17 cellular contexts compared by ENCODE assay signal in genomic region chr4:94408549-94409374, GRCh38. TPM values are rescaled to one million over a fixed set of nuclear protein-coding genes. Genes with fewer than 3 reads are reported as not detected.
A peak's percentile ranks its signal among the peaks of the same experiment; 100 is the strongest.
DNase-seq lines count a peak whose midpoint lies in the region; ATAC-seq, FAIRE-seq and TF ChIP-seq lines count a peak whose summit lies in the region.
"Had no signal": no experiment of that assay in that cellular context is flagged by ENCODE, and none has a peak within 500 bp of the region (broad histone marks: within the 10 kb centered on the region; RNA-seq: fewer than 3 reads in every experiment).

No MANE protein-coding gene starts in this region.

- H3K27me3 ChIP-seq in neural progenitor cell: no peaks in the 10 kb centered on the region
- H3K27me3 ChIP-seq: Peyer's patch had no signal

- no peak for TF ChIP-seq RAD21 in A549 (conservative IDR thresholded peaks at IDR 0.05 in 1 of 2, IDR thresholded peaks at IDR 0.05 in 1 of 2)

- no peaks in the 10 kb centered on the region for H4K20me1 ChIP-seq in neural progenitor cell (ENCODE audit: low read depth)

- no peak for ATAC-seq in A549
- ATAC-seq in WTC11: peak; percentile 61; the same call in 1 of the 2 replicates
- no peak for ATAC-seq in HG03097 (IDR thresholded peaks at IDR 0.05; ENCODE audit: low FRiP score, unreplicated experiment)
- ATAC-seq: T-helper 17 cell had no signal

- TF ChIP-seq CTCF in A549 (IDR thresholded peaks at IDR 0.05) (no peak), WTC11 (IDR thresholded peaks at IDR 0.05) (no peak), fibroblast of villous mesenchyme (IDR thresholded peaks at IDR 0.05; ENCODE audit: insufficient read depth, low read depth, low read length) (no peak), neural progenitor cell (IDR thresholded peaks at IDR 0.05) (no peak), RWPE1 (conservative IDR thresholded peaks at IDR 0.05; ENCODE audit: low read depth) (no peak)

- 79% methylated on average over 5 of the region's 5 CpGs for WGBS in A549 (ENCODE audit: missing lambda C conversion rate)

- no peaks in the 10 kb centered on the region for H3K9me3 ChIP-seq in A549
- no peaks in the 10 kb centered on the region for H3K9me3 ChIP-seq in neural progenitor cell (ENCODE audit: low read depth)
- H3K9me3 ChIP-seq: Peyer's patch had no signal

- peaks cover 20% of the 10 kb centered on the region for H3K4me1 Mint-ChIP-seq in WTC11
- H3K4me1 Mint-ChIP-seq in neural progenitor cell: peaks cover 8% of the 10 kb centered on the region

- CTCF ChIA-PET in A549 (lab: Yijun Ruan, JAX): interaction anchor here (0.8 to 1.9 kb wide), 5 partner anchors 13 to 212 kb away, joined by 3 to 9 read pairs (median 5); no protein-coding TSS in a partner anchor
- CTCF ChIA-PET in WTC11 (lab: Charles Lee): no interaction called here
- CTCF ChIA-PET in RWPE1 (lab: Yijun Ruan, JAX): interaction anchor here (1.3 kb wide), 1 partner anchor 43 kb away, joined by 3 read pairs; the partner anchor contains the start of gene PDLIM5

- H3K4me3 Mint-ChIP-seq in WTC11 (no peak overlapping the region), neural progenitor cell (no peak overlapping the region)
- H3K4me3 Mint-ChIP-seq: T-helper 17 cell had no signal

- DNase-seq in A549 (ENCODE audit: low read depth in 1 of 2, low spot score in 1 of 2) (no peak), WTC11 (ENCODE audit: low spot score) (no peak), fibroblast of villous mesenchyme (ENCODE audit: low read depth) (peak; percentile 95), neural progenitor cell (ENCODE audit: low spot score) (no peak), substantia nigra (lab: John Stamatoyannopoulos, UW) (no peak), RWPE1 (ENCODE audit: low spot score) (no peak)
- no peak for DNase-seq in stimulated activated CD4-positive, alpha-beta T cell treated with anti-CD3 and anti-CD28 coated beads, Interleukin-2, amount 100 ng/mL, for 24 hours
- DNase-seq: activated CD4-positive, alpha-beta T cell treated with anti-CD3 and anti-CD28 coated beads for 4 hours; activated T-cell treated with anti-CD3 and anti-CD28 coated beads, Interleukin-2, amount 50 U/mL, for 1 hour; Karpas-422; NCI-H1694 treated with DMSO at 0.1 percent for 48 hours; NCI-H774; Peyer's patch; stimulated activated naive CD4-positive, alpha-beta T cell treated with Interleukin-2 at 50 U/mL for 16 hours; T-helper 17 cell had no signal

- H3K9me3 Mint-ChIP-seq in WTC11: no peaks in the 10 kb centered on the region
- no peaks in the 10 kb centered on the region for H3K9me3 Mint-ChIP-seq in neural progenitor cell

- H3K9ac ChIP-seq in neural progenitor cell: no peak overlapping the region

- peak overlapping the region; percentile 27 for H2AFZ ChIP-seq in neural progenitor cell (replicated peaks)

- no peak overlapping the region for H3K4me3 ChIP-seq in A549
- no peak overlapping the region for H3K4me3 ChIP-seq in fibroblast of villous mesenchyme (ENCODE audit: low read depth, low read length)
- H3K4me3 ChIP-seq in neural progenitor cell: no peak overlapping the region
- H3K4me3 ChIP-seq: Peyer's patch had no signal

- no peak overlapping the region for H3K27ac Mint-ChIP-seq in WTC11
- no peak overlapping the region for H3K27ac Mint-ChIP-seq in neural progenitor cell
- H3K27ac Mint-ChIP-seq: T-helper 17 cell had no signal

- H3K27ac ChIP-seq in A549: peak overlapping the region; percentile 70 to 79; a peak in 5 of 6 replicates
- no peak overlapping the region for H3K27ac ChIP-seq in neural progenitor cell
- H3K27ac ChIP-seq in substantia nigra (ENCODE audit: low read depth, low read length, poor library complexity, severe bottlenecking): no peak overlapping the region
- H3K27ac ChIP-seq in RWPE1: no peak overlapping the region
- H3K27ac ChIP-seq: Peyer's patch had no signal

- FAIRE-seq in A549 (lab: Jason Lieb, UNC): no peak
- FAIRE-seq: keratinocyte had no signal

- no peak for TF ChIP-seq POLR2A in A549 (IDR thresholded peaks at IDR 0.05; ENCODE audit: low read length)

- no peaks in the 10 kb centered on the region for H3K36me3 ChIP-seq in neural progenitor cell
- H3K36me3 ChIP-seq: Peyer's patch had no signal

- no peaks in the 10 kb centered on the region for H3F3A ChIP-seq in neural progenitor cell (ENCODE audit: low read depth)

- no peaks in the 10 kb centered on the region for H3K79me2 ChIP-seq in neural progenitor cell (ENCODE audit: low read depth)

- no peak for TF ChIP-seq EP300 in A549 (IDR thresholded peaks at IDR 0.05)

- H3K27me3 Mint-ChIP-seq in WTC11 (ENCODE audit: low read depth): no peaks in the 10 kb centered on the region; the same call in 1 of the 2 replicates
- no peaks in the 10 kb centered on the region for H3K27me3 Mint-ChIP-seq in neural progenitor cell (ENCODE audit: insufficient read depth, low read depth)

- POLR2A ChIA-PET in A549 (lab: Yijun Ruan, JAX) (no interaction called here), WTC11 (lab: Charles Lee) (no interaction called here), RWPE1 (lab: Yijun Ruan, JAX; ENCODE audit: low non-redundant PET) (no interaction called here)

- no peak overlapping the region for H3K4me2 ChIP-seq in A549
- H3K4me2 ChIP-seq in neural progenitor cell: no peak overlapping the region

- peaks cover 62% of the 10 kb centered on the region for H3K4me1 ChIP-seq in A549
- peaks cover 5% of the 10 kb centered on the region for H3K4me1 ChIP-seq in neural progenitor cell
- H3K4me1 ChIP-seq: Peyer's patch had no signal

- H3K36me3 Mint-ChIP-seq in WTC11 (no peaks in the 10 kb centered on the region), neural progenitor cell (no peaks in the 10 kb centered on the region)

TF ChIP-seq in A549, 52 proteins besides CTCF, POLR2A, EP300 and RAD21:
- TF ChIP-seq JUNB (IDR thresholded peaks at IDR 0.05) (no peak), E2F6 (IDR thresholded peaks at IDR 0.05; ENCODE audit: borderline replicate concordance, low read depth) (no peak), MAZ (IDR thresholded peaks at IDR 0.05; ENCODE audit: borderline replicate concordance, low read depth, low read length) (no peak), SREBF2 (IDR thresholded peaks at IDR 0.05) (no peak), CHD2 (IDR thresholded peaks at IDR 0.05; ENCODE audit: low read length, partially characterized antibody) (no peak)
TF ChIP-seq in A549: peak in this region for 0.

TF ChIP-seq in WTC11, 78 proteins besides CTCF, POLR2A, EP300 and RAD21:
- no peak for TF ChIP-seq FOXP4 (CRISPR knock-in tag; IDR thresholded peaks at IDR 0.05)
- no peak for TF ChIP-seq CREM (CRISPR knock-in tag; IDR thresholded peaks at IDR 0.05)
- no peak for TF ChIP-seq EMX1 (CRISPR knock-in tag; IDR thresholded peaks at IDR 0.05)
- TF ChIP-seq ESRRA (CRISPR knock-in tag; IDR thresholded peaks at IDR 0.05; ENCODE audit: borderline replicate concordance): no peak
- TF ChIP-seq ATF3 (CRISPR knock-in tag; conservative IDR thresholded peaks at IDR 0.05): no peak
- no peak for TF ChIP-seq GRHL2 (CRISPR knock-in tag; IDR thresholded peaks at IDR 0.05; ENCODE audit: insufficient replicate concordance, severe bottlenecking)
- TF ChIP-seq E2F1 (CRISPR knock-in tag; IDR thresholded peaks at IDR 0.05): no peak
- no peak for TF ChIP-seq E2F5 (CRISPR knock-in tag; IDR thresholded peaks at IDR 0.05)
TF ChIP-seq in WTC11: peak in this region for 0.

RNA-seq across cellular contexts. Expression of gene PDLIM5, which starts 43.0 kb away (rescaled TPM):
- polyA plus RNA-seq in A549 (2011; rRNA removed) (199 and 242 TPM in 2 replicates), A549 (2017; fragmentation: RNase III; extraction: RNeasy Plus Mini Kit Qiagen cat#74134 plus additional on column Dnase treatment) (43.9 to 54.2 TPM (median 48.2 TPM) in 3 replicates)
- polyA plus RNA-seq in A549 (2012; cell fraction: cytosol; rRNA removed): 49.8 and 61.2 TPM in 2 replicates
- 46.5 and 53.3 TPM in 2 replicates for polyA plus RNA-seq in A549 (2012; cell fraction: nucleus; rRNA removed)
- polyA minus RNA-seq in A549 (2011; rRNA and poly(A)+ RNA removed): 282 and 319 TPM in 2 replicates
- total RNA-seq in WTC11 (2021) (46.3 to 52.0 TPM (median 51.5 TPM) in 3 replicates), fibroblast of villous mesenchyme (259 and 370 TPM in 2 replicates), neural progenitor cell (ENCODE audit: low replicate concordance) (48.6 and 68.4 TPM in 2 replicates)

Comparison
In these comparisons a context has a peak if more than half of its experiments do, and no peak if none do; other contexts are left out.
1. H3K27ac ChIP-seq: peak in A549 (2 of 2); none in neural progenitor cell (single experiment), substantia nigra (single experiment) and RWPE1 (single experiment).